ENCODE assay signal across 23 cellular contexts in genomic region chr17:80584171-80584905, GRCh38. TPM values are rescaled to one million over a fixed set of nuclear protein-coding genes. Genes with fewer than 3 reads are reported as not detected.
DNase-seq lines count a peak whose midpoint lies in the region; ATAC-seq and TF ChIP-seq lines count a peak whose summit lies in the region.
"Had no signal": no experiment of that assay in that cellular context is flagged by ENCODE, and none has a peak within 500 bp of the region (broad histone marks: within the 10 kb centered on the region; RNA-seq: fewer than 3 reads in every experiment).

No MANE protein-coding gene starts in this region.

- no peaks in the 10 kb centered on the region for H3K27me3 ChIP-seq in neural progenitor cell
- H3K27me3 ChIP-seq: adrenal gland, transverse colon had no signal

- H3K79me2 ChIP-seq in neural progenitor cell (ENCODE audit: low read depth), result peaks cover 29% of the 10 kb centered on the region

- ATAC-seq in GM21381 (IDR thresholded peaks at IDR 0.05; ENCODE audit: unreplicated experiment), result no peak
- ATAC-seq: activated CD8-positive, alpha-beta memory T cell treated with anti-CD3 and anti-CD28 coated beads, Interleukin-2, amount 10 ng/mL, durations not matched to agents 7 days and 5 days; left ventricle myocardium superior; Right ventricle myocardium inferior had no signal

- no peaks in the 10 kb centered on the region for H3K9me3 ChIP-seq in neural progenitor cell (ENCODE audit: low read depth)
- H3K9me3 ChIP-seq: adrenal gland, transverse colon had no signal

- no peak overlapping the region for H3K9ac ChIP-seq in neural progenitor cell

- POLR2A ChIA-PET in activated CD4-positive, alpha-beta memory T cell treated with anti-CD3 and anti-CD28 coated beads for 36 hours (lab: Charles Lee), result no interaction called here

- no peak overlapping the region for H3K4me3 Mint-ChIP-seq in activated CD4-positive, alpha-beta T cell treated with anti-CD3 and anti-CD28 coated beads, Interleukin-2, amount 10 ng/mL, durations not matched to agents 24 days and 14 days
- no peak overlapping the region for H3K4me3 Mint-ChIP-seq in HFFc6
- no peak overlapping the region for H3K4me3 Mint-ChIP-seq in neural progenitor cell
- no peak overlapping the region for H3K4me3 Mint-ChIP-seq in activated CD4-positive, alpha-beta memory T cell treated with anti-CD3 and anti-CD28 coated beads for 36 hours
- H3K4me3 Mint-ChIP-seq: activated CD8-positive, alpha-beta memory T cell treated with anti-CD3 and anti-CD28 coated beads, Interleukin-2, amount 10 ng/mL, durations not matched to agents 7 days and 5 days; CD8-positive, alpha-beta memory T cell; central memory CD8-positive, alpha-beta T cell; nephron had no signal

- peak overlapping the region; percentile 29 for H3K27ac Mint-ChIP-seq in activated CD4-positive, alpha-beta T cell treated with anti-CD3 and anti-CD28 coated beads, Interleukin-2, amount 10 ng/mL, durations not matched to agents 24 days and 14 days
- H3K27ac Mint-ChIP-seq in HFFc6 (peak overlapping the region; percentile 68), neural progenitor cell (peak overlapping the region; percentile 84)
- H3K27ac Mint-ChIP-seq in activated CD4-positive, alpha-beta memory T cell treated with anti-CD3 and anti-CD28 coated beads for 36 hours, result no peak overlapping the region
- H3K27ac Mint-ChIP-seq: activated CD8-positive, alpha-beta memory T cell treated with anti-CD3 and anti-CD28 coated beads, Interleukin-2, amount 10 ng/mL, durations not matched to agents 7 days and 5 days had no signal

- H3K4me2 ChIP-seq in neural progenitor cell, result no peak overlapping the region

- CTCF ChIA-PET in activated CD4-positive, alpha-beta memory T cell treated with anti-CD3 and anti-CD28 coated beads for 36 hours (lab: Charles Lee), result interaction anchor here (1.1 to 1.8 kb wide), 2 partner anchors 9 to 11 kb away, joined by 3 to 14 read pairs; no protein-coding TSS in a partner anchor

- H3K4me3 ChIP-seq in neural progenitor cell, result no peak overlapping the region
- H3K4me3 ChIP-seq: adrenal gland, skin epidermis, transverse colon had no signal

- no peaks in the 10 kb centered on the region for H3K36me3 ChIP-seq in neural progenitor cell
- H3K36me3 ChIP-seq: adrenal gland, transverse colon had no signal

- peaks cover 14% of the 10 kb centered on the region for H3K36me3 Mint-ChIP-seq in activated CD4-positive, alpha-beta T cell treated with anti-CD3 and anti-CD28 coated beads, Interleukin-2, amount 10 ng/mL, durations not matched to agents 24 days and 14 days (ENCODE audit: low read depth)
- no peaks in the 10 kb centered on the region for H3K36me3 Mint-ChIP-seq in HFFc6 (ENCODE audit: low read depth)
- no peaks in the 10 kb centered on the region for H3K36me3 Mint-ChIP-seq in neural progenitor cell
- H3K36me3 Mint-ChIP-seq in activated CD4-positive, alpha-beta memory T cell treated with anti-CD3 and anti-CD28 coated beads for 36 hours, result peaks cover 4% of the 10 kb centered on the region
- H3K36me3 Mint-ChIP-seq: activated CD8-positive, alpha-beta memory T cell treated with anti-CD3 and anti-CD28 coated beads, Interleukin-2, amount 10 ng/mL, durations not matched to agents 7 days and 5 days had no signal

- no peaks in the 10 kb centered on the region for H3K9me3 Mint-ChIP-seq in activated CD4-positive, alpha-beta T cell treated with anti-CD3 and anti-CD28 coated beads, Interleukin-2, amount 10 ng/mL, durations not matched to agents 24 days and 14 days
- H3K9me3 Mint-ChIP-seq in HFFc6 (no peaks in the 10 kb centered on the region), neural progenitor cell (no peaks in the 10 kb centered on the region)
- no peaks in the 10 kb centered on the region for H3K9me3 Mint-ChIP-seq in activated CD4-positive, alpha-beta memory T cell treated with anti-CD3 and anti-CD28 coated beads for 36 hours
- H3K9me3 Mint-ChIP-seq: CD8-positive, alpha-beta memory T cell; central memory CD8-positive, alpha-beta T cell; nephron had no signal

- no peak overlapping the region for H3K27ac ChIP-seq in neural progenitor cell
- H3K27ac ChIP-seq: adrenal gland, skin epidermis, transverse colon had no signal

- no peak overlapping the region for H2AFZ ChIP-seq in neural progenitor cell (replicated peaks)

- H3F3A ChIP-seq in neural progenitor cell (ENCODE audit: low read depth), result no peaks in the 10 kb centered on the region

- peaks cover 37% of the 10 kb centered on the region for H3K4me1 Mint-ChIP-seq in activated CD4-positive, alpha-beta T cell treated with anti-CD3 and anti-CD28 coated beads, Interleukin-2, amount 10 ng/mL, durations not matched to agents 24 days and 14 days
- H3K4me1 Mint-ChIP-seq in HFFc6 (ENCODE audit: low read depth) (peaks cover 43% of the 10 kb centered on the region), neural progenitor cell (peaks cover 18% of the 10 kb centered on the region)
- H3K4me1 Mint-ChIP-seq in activated CD4-positive, alpha-beta memory T cell treated with anti-CD3 and anti-CD28 coated beads for 36 hours (ENCODE audit: low read depth), result peaks cover 31% of the 10 kb centered on the region

- intact Hi-C loops in activated CD4-positive, alpha-beta T cell treated with anti-CD3 and anti-CD28 coated beads, Interleukin-2, amount 10 ng/mL, durations not matched to agents 24 days and 14 days (cut with micrococcal nuclease), result no loop called here
- intact Hi-C loops in activated CD4-positive, alpha-beta memory T cell treated with anti-CD3 and anti-CD28 coated beads for 36 hours (cut with micrococcal nuclease), result no loop called here

- DNase-seq in activated CD4-positive, alpha-beta T cell treated with anti-CD3 and anti-CD28 coated beads, Interleukin-2, amount 10 ng/mL, durations not matched to agents 24 days and 14 days, result no peak
- no peak for DNase-seq in activated CD4-positive, alpha-beta T cell treated with anti-CD3 and anti-CD28 coated beads for 48 hours
- no peak for DNase-seq in HFFc6
- DNase-seq in astrocyte of the hippocampus (ENCODE audit: low read depth, low spot score), result peak; percentile 83
- DNase-seq in neural progenitor cell (ENCODE audit: low spot score), result no peak
- no peak for DNase-seq in stimulated activated CD4-positive, alpha-beta T cell treated with anti-CD3 and anti-CD28 coated beads, Interleukin-4, amount 100 ng/mL, for 4 hours
- no peak for DNase-seq in activated CD4-positive, alpha-beta memory T cell treated with anti-CD3 and anti-CD28 coated beads for 36 hours
- DNase-seq: activated CD4-positive, CD25-positive, alpha-beta regulatory T cell treated with anti-CD3 and anti-CD28 coated beads, Interleukin-2, amount 50 U/mL, for 72 hours; activated CD8-positive, alpha-beta memory T cell treated with anti-CD3 and anti-CD28 coated beads, Interleukin-2, amount 10 ng/mL, durations not matched to agents 7 days and 5 days; adrenal gland; AML-193; CD8-positive, alpha-beta memory T cell; Karpas-422; left ventricle myocardium superior; NCI-H1694 treated with DMSO at 0.1 percent for 48 hours; stimulated activated naive CD4-positive, alpha-beta T cell treated with Interleukin-2 at 50 U/mL for 16 hours; transverse colon had no signal

- TF ChIP-seq CTCF in HFFc6 (IDR thresholded peaks at IDR 0.05), result no peak
- no peak for TF ChIP-seq CTCF in neural progenitor cell (IDR thresholded peaks at IDR 0.05)

- peaks cover 6% of the 10 kb centered on the region for H3K4me1 ChIP-seq in neural progenitor cell
- H3K4me1 ChIP-seq: transverse colon had no signal

- no peaks in the 10 kb centered on the region for H3K27me3 Mint-ChIP-seq in activated CD4-positive, alpha-beta T cell treated with anti-CD3 and anti-CD28 coated beads, Interleukin-2, amount 10 ng/mL, durations not matched to agents 24 days and 14 days
- H3K27me3 Mint-ChIP-seq in HFFc6 (ENCODE audit: insufficient read depth) (no peaks in the 10 kb centered on the region; the same call in 1 of the 2 replicates), neural progenitor cell (ENCODE audit: insufficient read depth, low read depth) (no peaks in the 10 kb centered on the region)
- H3K27me3 Mint-ChIP-seq in activated CD4-positive, alpha-beta memory T cell treated with anti-CD3 and anti-CD28 coated beads for 36 hours, result no peaks in the 10 kb centered on the region
- H3K27me3 Mint-ChIP-seq: activated CD8-positive, alpha-beta memory T cell treated with anti-CD3 and anti-CD28 coated beads, Interleukin-2, amount 10 ng/mL, durations not matched to agents 7 days and 5 days; central memory CD8-positive, alpha-beta T cell; progenitor cell of endocrine pancreas had no signal

- peaks cover 42% of the 10 kb centered on the region for H4K20me1 ChIP-seq in neural progenitor cell (ENCODE audit: low read depth)

RNA-seq across cellular contexts. Expression of gene RPTOR, which starts 39.7 kb away (rescaled TPM):
- 67.2 and 68.2 TPM in 2 replicates for total RNA-seq in activated CD4-positive, alpha-beta T cell treated with anti-CD3 and anti-CD28 coated beads, Interleukin-2, amount 10 ng/mL, durations not matched to agents 24 days and 14 days
- total RNA-seq in HFFc6 (2021; fragmentation: NEBNext Ultra II Directional; extraction: Animal tissue kit (Norgen Biotek cat#: 25700)), result 10 to 100 TPM; 34.4 to 39.2 (median 35.5) TPM
- total RNA-seq in neural progenitor cell (ENCODE audit: low replicate concordance), result 7.4 and 19.9 TPM in 2 replicates
- 10 to 100 TPM; 41.5 to 47.9 TPM for total RNA-seq in activated CD4-positive, alpha-beta memory T cell treated with anti-CD3 and anti-CD28 coated beads for 36 hours
